In genomic region chr1:2050793-2051682, GRCh38 we compare ENCODE assay signal across 8 cellular contexts.
DNase-seq lines count a peak whose midpoint lies in the region; ATAC-seq and TF ChIP-seq lines count a peak whose summit lies in the region.

No MANE protein-coding gene starts in this region.

- H3K9ac ChIP-seq in HUES6 (ENCODE audit: low read length) = no peak overlapping the region
- H3K9ac ChIP-seq in duodenal mucosa (ENCODE audit: low read depth in 1 of 2, low read length in 2 of 2) = peak overlapping the region; percentile 54 to 66
- peak overlapping the region; percentile 59 for H3K9ac ChIP-seq in mucosa of stomach (ENCODE audit: low read length)

- H3K4me3 ChIP-seq in HUES6 (ENCODE audit: low read depth, low read length) (peak overlapping the region; percentile 85), duodenal mucosa (ENCODE audit: low read depth in 1 of 2, low read length in 2 of 2) (peak overlapping the region; percentile 52 to 78), mucosa of stomach (ENCODE audit: low read length) (peak overlapping the region; percentile 25)

- ATAC-seq in GM21723 (IDR thresholded peaks at IDR 0.05; ENCODE audit: unreplicated experiment) (no peak), GM19035 (IDR thresholded peaks at IDR 0.05; ENCODE audit: unreplicated experiment) (no peak), HG03108 (IDR thresholded peaks at IDR 0.05; ENCODE audit: unreplicated experiment) (no peak)

- DNase-seq in NCI-H524 (lab: John Stamatoyannopoulos, UW) = no peak

- H3K4me1 ChIP-seq in HUES6 (ENCODE audit: control insufficient read depth, insufficient read depth, low read length) = peaks cover 34% of the 10 kb centered on the region
- peaks cover 41 to 52% of the 10 kb centered on the region in 2 donors for H3K4me1 ChIP-seq in duodenal mucosa (ENCODE audit: control insufficient read depth in 1 of 2, insufficient read depth in 2 of 2, low read length in 2 of 2)
- H3K4me1 ChIP-seq in mucosa of stomach (ENCODE audit: control insufficient read depth, insufficient read depth, low read length) = peaks cover 45% of the 10 kb centered on the region

- H3K36me3 ChIP-seq in HUES6 (ENCODE audit: control insufficient read depth, insufficient read depth, low read length) = peaks cover 8% of the 10 kb centered on the region
- H3K36me3 ChIP-seq in duodenal mucosa (ENCODE audit: control insufficient read depth in 1 of 2, insufficient read depth in 2 of 2, low read length in 2 of 2) = peaks cover under 1 to 9% of the 10 kb centered on the region in 2 donors
- no peaks in the 10 kb centered on the region for H3K36me3 ChIP-seq in mucosa of stomach (ENCODE audit: control insufficient read depth, insufficient read depth, low read length)

- H3K27me3 ChIP-seq in HUES6 (ENCODE audit: control insufficient read depth, insufficient read depth, low read length) = peaks cover 48% of the 10 kb centered on the region; the same call in 1 of the 2 replicates
- H3K27me3 ChIP-seq in duodenal mucosa (ENCODE audit: control insufficient read depth in 1 of 2, insufficient read depth in 2 of 2, low read length in 2 of 2) = no peaks in the 10 kb centered on the region
- peaks cover 16% of the 10 kb centered on the region for H3K27me3 ChIP-seq in mucosa of stomach (ENCODE audit: control insufficient read depth, insufficient read depth, low read length)

- peak overlapping the region; percentile 58 for H3K27ac ChIP-seq in 22Rv1
- H3K27ac ChIP-seq in HUES6 (ENCODE audit: low read depth, low read length) = no peak overlapping the region
- H3K27ac ChIP-seq in duodenal mucosa (ENCODE audit: low read depth, low read length) = peak overlapping the region; percentile 50

- TF ChIP-seq CTCF in 22Rv1 (IDR thresholded peaks at IDR 0.05) = no peak

- H3K9me3 ChIP-seq in HUES6 (ENCODE audit: control insufficient read depth, insufficient read depth, low read depth, low read length) (no peaks in the 10 kb centered on the region), duodenal mucosa (ENCODE audit: control insufficient read depth in 1 of 2, low read length in 2 of 2) (no peaks in the 10 kb centered on the region), mucosa of stomach (ENCODE audit: control insufficient read depth, low read length) (no peaks in the 10 kb centered on the region)

Comparison
In these comparisons a context has a peak if more than half of its experiments do, and no peak if none do; other contexts are left out.
1. H3K4me3 ChIP-seq: peak in every context shown above with its lines; median percentile 85 in HUES6; 65 in duodenal mucosa; 25 in mucosa of stomach.